ENCODE assay signal across 10 cellular contexts in the genomic region with DNA sequence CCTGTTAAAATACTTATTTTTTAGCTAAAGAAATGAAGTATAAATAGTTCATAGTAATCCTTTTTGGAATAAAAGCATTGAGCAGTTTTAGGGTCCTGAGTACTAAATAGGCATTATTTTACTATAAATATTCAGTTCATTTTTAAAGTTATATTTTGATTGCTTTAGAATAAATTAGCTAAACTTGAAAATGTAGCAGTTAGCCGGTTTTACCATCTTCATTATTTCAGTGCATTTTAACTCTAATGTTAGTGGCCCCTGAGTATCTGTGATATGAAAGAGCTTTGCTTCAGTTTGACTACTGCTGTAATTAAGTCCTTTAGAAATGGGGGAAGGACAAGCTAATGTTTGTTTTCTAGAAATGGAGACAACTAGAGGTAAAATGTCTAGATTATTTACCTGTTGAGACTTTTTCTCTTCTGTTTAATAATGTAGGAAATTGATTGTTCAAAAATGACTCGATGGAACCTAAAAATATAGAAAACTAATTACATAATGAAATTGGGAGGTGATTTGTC. TPM values are rescaled to one million over a fixed set of nuclear protein-coding genes. Genes with fewer than 3 reads are reported as not detected.
DNase-seq lines count a peak whose midpoint lies in the region; ATAC-seq and TF ChIP-seq lines count a peak whose summit lies in the region.
"Had no signal": no experiment of that assay in that cellular context is flagged by ENCODE, and none has a peak within 500 bp of the region (broad histone marks: within the 10 kb centered on the region; RNA-seq: fewer than 3 reads in every experiment).

No MANE protein-coding gene starts in this region.

- no peak for TF ChIP-seq POLR2A in heart left ventricle (IDR thresholded peaks at IDR 0.05)
- no peak for TF ChIP-seq POLR2A in vagina (IDR thresholded peaks at IDR 0.05)

- intact Hi-C loops in heart left ventricle (cut with DNase I): no loop called here
- intact Hi-C loops in left cardiac atrium (cut with DNase I): loop anchor here in 1 of 2 donors (10.0 kb wide), 1 partner anchor 368 kb away; no protein-coding TSS in a partner anchor
- intact Hi-C loops in vagina (cut with DNase I): no loop called here

- H3K27ac ChIP-seq in heart left ventricle (peak overlapping the region in 6 of 12 donors; percentile 16 to 86 (median 36)), SU-DHL-6 (ENCODE audit: low read depth, low read length) (peak overlapping the region; percentile 89), vagina (peak overlapping the region; percentile 97)

- no peak overlapping the region for H2AFZ ChIP-seq in SU-DHL-6 (ENCODE audit: low read depth, low read length, severe bottlenecking)

- H3K9me3 ChIP-seq in heart left ventricle: no peaks in the 10 kb centered on the region
- H3K9me3 ChIP-seq in SU-DHL-6 (ENCODE audit: insufficient read depth, low read length): no peaks in the 10 kb centered on the region
- no peaks in the 10 kb centered on the region for H3K9me3 ChIP-seq in vagina

- H3K9me3 Mint-ChIP-seq in glutamatergic neuron (ENCODE audit: unreplicated experiment): peaks cover 14% of the 10 kb centered on the region

- H3K27ac Mint-ChIP-seq in glutamatergic neuron (ENCODE audit: unreplicated experiment): peak overlapping the region; percentile 78

- ATAC-seq in heart left ventricle (no peak), left cardiac atrium (no peak), HG03095 (IDR thresholded peaks at IDR 0.05; ENCODE audit: unreplicated experiment) (no peak), GM21825 (IDR thresholded peaks at IDR 0.05; ENCODE audit: unreplicated experiment) (no peak), GM21723 (IDR thresholded peaks at IDR 0.05; ENCODE audit: unreplicated experiment) (no peak)

- H3K27me3 ChIP-seq in heart left ventricle (no peaks in the 10 kb centered on the region), SU-DHL-6 (ENCODE audit: low read length) (no peaks in the 10 kb centered on the region), vagina (no peaks in the 10 kb centered on the region)

- H3F3A ChIP-seq in SU-DHL-6 (ENCODE audit: insufficient read depth): peaks cover 54% of the 10 kb centered on the region

- no peaks in the 10 kb centered on the region for H3K36me3 Mint-ChIP-seq in glutamatergic neuron (ENCODE audit: unreplicated experiment)

- no peaks in the 10 kb centered on the region for H3K9me2 ChIP-seq in SU-DHL-6 (replicated peaks; ENCODE audit: insufficient read depth, low read length)

- peaks cover 69% of the 10 kb centered on the region for H4K20me1 ChIP-seq in SU-DHL-6 (ENCODE audit: low read depth, low read length)

- peak overlapping the region; percentile 98 for H3K9ac ChIP-seq in SU-DHL-6 (ENCODE audit: low read length)

- H3K4me1 ChIP-seq in heart left ventricle (peaks cover 0 to 36% (median 15%) of the 10 kb centered on the region in 12 donors), vagina (peaks cover 33% of the 10 kb centered on the region)

- H3K4me3 ChIP-seq in heart left ventricle (peak overlapping the region in 7 of 12 donors; percentile 20 to 82 (median 74)), SU-DHL-6 (ENCODE audit: insufficient read depth, low read length, poor library complexity, severe bottlenecking) (peak overlapping the region; percentile 94), vagina (no peak overlapping the region)

- 29 to 48% (median 43%) methylated on average over 2 of the region's 2 CpGs for WGBS in heart left ventricle, 4 donors

- H3K27me3 Mint-ChIP-seq in glutamatergic neuron (ENCODE audit: unreplicated experiment): peaks cover 5% of the 10 kb centered on the region

- H3K79me2 ChIP-seq in SU-DHL-6 (ENCODE audit: insufficient read depth, low read length): peaks cover 96% of the 10 kb centered on the region

- peak overlapping the region; percentile 96 for H3K4me2 ChIP-seq in SU-DHL-6 (ENCODE audit: low read depth, low read length, poor library complexity, severe bottlenecking)

- H3K4me3 Mint-ChIP-seq in glutamatergic neuron (ENCODE audit: unreplicated experiment): peak overlapping the region; percentile 94

- DNase-seq in heart left ventricle (no peak), left cardiac atrium (no peak), glutamatergic neuron (no peak), vagina (ENCODE audit: extremely low spot score in 2 of 2) (no peak)
- DNase-seq: effector CD8-positive, alpha-beta T cell; NCI-H2171 treated with DMSO at 0.1 percent for 48 hours had no signal

- H3K36me3 ChIP-seq in heart left ventricle (peaks cover 0 to 20% (median 0%) of the 10 kb centered on the region in 9 donors), SU-DHL-6 (ENCODE audit: low read length) (peaks cover 75% of the 10 kb centered on the region), vagina (no peaks in the 10 kb centered on the region)

- H3K4me1 Mint-ChIP-seq in glutamatergic neuron (ENCODE audit: low read depth, unreplicated experiment): peaks cover 11% of the 10 kb centered on the region

- TF ChIP-seq CTCF in heart left ventricle (IDR thresholded peaks at IDR 0.05) (no peak), SU-DHL-6 (IDR thresholded peaks at IDR 0.05; ENCODE audit: insufficient read depth, low read length, poor library complexity, severe bottlenecking) (no peak), glutamatergic neuron (IDR thresholded peaks at IDR 0.05; ENCODE audit: partially characterized antibody, unreplicated experiment) (no peak), vagina (IDR thresholded peaks at IDR 0.05) (no peak)

RNA-seq across cellular contexts. Expression of a gene that starts 3.6 kb away (rescaled TPM):
- total RNA-seq in heart left ventricle (10 to 100 TPM; 15.1 to 27.3 (median 18.4) TPM), left cardiac atrium (10 to 100 TPM; 11.1 to 19.4 TPM), glutamatergic neuron (ENCODE audit: unreplicated experiment) (34.0 TPM), vagina (41.5 TPM)
- 10 to 100 TPM; 14.0 to 18.7 TPM for polyA plus RNA-seq in heart left ventricle

RNA-seq across cellular contexts. Expression of a gene that starts 4.1 kb away (rescaled TPM):
- 10 to 100 TPM in 6 of 9 donors, 1 to 10 TPM in 3; 6.8 to 18.6 (median 10.6) TPM for total RNA-seq in heart left ventricle
- polyA plus RNA-seq in heart left ventricle: 1 to 10 TPM; 6.2 to 6.4 TPM
- 10 to 100 TPM; 11.6 to 13.6 TPM for total RNA-seq in left cardiac atrium
- 32.7 TPM for total RNA-seq in glutamatergic neuron (ENCODE audit: unreplicated experiment)
- total RNA-seq in vagina: 8.3 TPM

RNA-seq across cellular contexts. Expression of a gene that starts 46.5 kb away (rescaled TPM):
- total RNA-seq in heart left ventricle (1 to 10 TPM in 2 of 9 donors, under 1 TPM in 7; 0.16 to 3.1 (median 0.60) TPM), left cardiac atrium (under 1 TPM; 0.50 to 0.76 TPM), glutamatergic neuron (ENCODE audit: unreplicated experiment) (10.1 TPM), vagina (6.1 TPM)
- under 1 TPM; 0.27 to 0.32 TPM for polyA plus RNA-seq in heart left ventricle

Comparison
In these comparisons a context has a peak if more than half of its experiments do, and no peak if none do; other contexts are left out.
1. H3K4me3 ChIP-seq: peak in heart left ventricle (7 of 12) and SU-DHL-6 (single experiment); none in vagina (0 of 2).